ENCODE assay signal across 9 cellular contexts in the genomic region with DNA sequence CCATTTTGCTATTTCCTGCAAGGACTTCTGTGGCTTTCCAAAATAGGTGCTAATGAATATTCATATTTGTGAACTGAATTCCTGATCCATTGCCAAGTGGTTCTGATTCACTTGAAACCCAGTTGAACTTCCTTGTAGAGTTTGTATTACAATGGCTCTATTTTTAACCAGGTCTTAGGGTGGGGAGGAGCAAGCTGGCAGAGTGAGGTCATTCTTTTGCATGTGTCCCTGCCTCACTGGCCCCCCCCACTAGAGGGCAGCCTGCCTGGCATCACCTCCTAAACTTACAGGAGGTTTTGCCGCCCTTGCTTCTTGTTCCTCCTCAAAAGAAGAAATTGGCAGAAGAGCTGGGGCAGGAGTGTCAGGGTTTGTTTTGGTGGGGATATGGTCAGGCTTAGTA. TPM values are rescaled to one million over a fixed set of nuclear protein-coding genes. Genes with fewer than 3 reads are reported as not detected.
DNase-seq lines count a peak whose midpoint lies in the region; ATAC-seq and TF ChIP-seq lines count a peak whose summit lies in the region.
"Had no signal": no experiment of that assay in that cellular context is flagged by ENCODE, and none has a peak within 500 bp of the region (broad histone marks: within the 10 kb centered on the region; RNA-seq: fewer than 3 reads in every experiment).

No MANE protein-coding gene starts in this region.

- peak; percentile 41 for TF ChIP-seq CTCF in GM10266 (IDR thresholded peaks at IDR 0.05; ENCODE audit: control insufficient read depth, insufficient read depth, low read depth, missing control alignments)
- TF ChIP-seq CTCF in breast epithelium (IDR thresholded peaks at IDR 0.05): peak; percentile 34 to 62 (median 35)
- TF ChIP-seq CTCF in lower leg skin (IDR thresholded peaks at IDR 0.05): no peak

- H3K27ac Mint-ChIP-seq in stimulated activated naive B cell treated with anti-CD40 and anti-IgM and Interleukin-4, amounts not matched to agents 10 μg/mL and 1 μg/mL and 100 μg/mL, for 72 hours: peak overlapping the region; percentile 42
- H3K27ac Mint-ChIP-seq: T-helper 1 cell treated with Interleukin-12 subunit alpha and Interleukin-12 subunit beta and Interleukin-4 antibody, amounts not matched to agents 30 μg/mL and 1 μg/mL, for 36 hours had no signal

- peaks cover 27 to 60% of the 10 kb centered on the region in 2 donors for H3K4me1 Mint-ChIP-seq in stimulated activated naive B cell treated with anti-CD40 and anti-IgM and Interleukin-4, amounts not matched to agents 10 μg/mL and 1 μg/mL and 100 μg/mL, for 72 hours

- H3K27me3 ChIP-seq in breast epithelium: no peaks in the 10 kb centered on the region

- TF ChIP-seq POLR2A in breast epithelium (IDR thresholded peaks at IDR 0.05) (no peak), lower leg skin (IDR thresholded peaks at IDR 0.05) (no peak)

- H3K27me3 Mint-ChIP-seq in stimulated activated naive B cell treated with anti-CD40 and anti-IgM and Interleukin-4, amounts not matched to agents 10 μg/mL and 1 μg/mL and 100 μg/mL, for 72 hours: no peaks in the 10 kb centered on the region

- no peaks in the 10 kb centered on the region for H3K9me3 ChIP-seq in breast epithelium

- 9 to 53% methylated on average over 1 of the region's 1 CpG for WGBS in lower leg skin, 2 donors

- peak overlapping the region; percentile 62 to 76 for H3K27ac ChIP-seq in breast epithelium

- no peaks in the 10 kb centered on the region for H3K4me1 ChIP-seq in breast epithelium

- intact Hi-C loops in breast epithelium (cut with DNase I; ENCODE audit: low total_unique reads) (no loop called here), lower leg skin (cut with DNase I; ENCODE audit: low total_unique reads) (no loop called here)

- no peaks in the 10 kb centered on the region for H3K36me3 ChIP-seq in breast epithelium

- ATAC-seq in stimulated activated naive B cell treated with anti-CD40 and anti-IgM and Interleukin-4, amounts not matched to agents 10 μg/mL and 1 μg/mL and 100 μg/mL, for 72 hours (replicated peaks): peak; percentile 60 to 68
- no peak for ATAC-seq in HG03095 (IDR thresholded peaks at IDR 0.05; ENCODE audit: unreplicated experiment)

- H3K4me3 Mint-ChIP-seq in stimulated activated naive B cell treated with anti-CD40 and anti-IgM and Interleukin-4, amounts not matched to agents 10 μg/mL and 1 μg/mL and 100 μg/mL, for 72 hours: no peak overlapping the region
- H3K4me3 Mint-ChIP-seq: T-helper 1 cell treated with Interleukin-12 subunit alpha and Interleukin-12 subunit beta and Interleukin-4 antibody, amounts not matched to agents 30 μg/mL and 1 μg/mL, for 36 hours had no signal

- H3K9me3 Mint-ChIP-seq in stimulated activated naive B cell treated with anti-CD40 and anti-IgM and Interleukin-4, amounts not matched to agents 10 μg/mL and 1 μg/mL and 100 μg/mL, for 72 hours: peaks cover 6 to 7% of the 10 kb centered on the region in 2 donors
- H3K9me3 Mint-ChIP-seq: T-helper 1 cell treated with Interleukin-12 subunit alpha and Interleukin-12 subunit beta and Interleukin-4 antibody, amounts not matched to agents 30 μg/mL and 1 μg/mL, for 36 hours had no signal

- peaks cover 7 to 18% of the 10 kb centered on the region in 2 donors for H3K36me3 Mint-ChIP-seq in stimulated activated naive B cell treated with anti-CD40 and anti-IgM and Interleukin-4, amounts not matched to agents 10 μg/mL and 1 μg/mL and 100 μg/mL, for 72 hours

- no peak for DNase-seq in GM10266 (ENCODE audit: extremely low spot score)
- peak; percentile 83 for DNase-seq in HT1080 (ENCODE audit: low read depth)
- peak; percentile 60 for DNase-seq in UCSD-AML1 (lab: John Stamatoyannopoulos, UW; ENCODE audit: unreplicated experiment)
- peak; percentile 59 to 84 for DNase-seq in breast epithelium (ENCODE audit: low spot score in 2 of 2)
- peak; percentile 51 to 90 for DNase-seq in lower leg skin (ENCODE audit: low spot score in 2 of 2)
- DNase-seq in stimulated activated naive B cell treated with anti-CD40 and anti-IgM and Interleukin-4, amounts not matched to agents 10 μg/mL and 1 μg/mL and 100 μg/mL, for 72 hours: peak; percentile 29
- DNase-seq in NCI-H1105 (lab: John Stamatoyannopoulos, UW): no peak

- no peak overlapping the region for H3K4me3 ChIP-seq in breast epithelium
- no peak overlapping the region for H3K4me3 ChIP-seq in lower leg skin (ENCODE audit: low read depth, poor library complexity, severe bottlenecking)

RNA-seq across cellular contexts. Expression of gene PTTG2, which starts 10.5 kb away (rescaled TPM):
- total RNA-seq in HT1080 (2014; rRNA removed; shearing (Covaris generic)): not detected in 2 replicates
- polyA plus RNA-seq in HT1080 (2015; cell fraction: cytosol; rRNA removed): not detected in 2 replicates
- not detected in 2 replicates for polyA plus RNA-seq in HT1080 (2015; cell fraction: nucleus; rRNA removed)
- total RNA-seq in breast epithelium: 1 to 10 TPM in 1 of 3 donors, not detected in 2; 1.3 TPM
- total RNA-seq in lower leg skin: not detected

Comparison
In these comparisons a context has a peak if more than half of its experiments do, and no peak if none do; other contexts are left out.
1. DNase-seq: peak in HT1080 (single experiment), UCSD-AML1 (single experiment), breast epithelium (2 of 2), lower leg skin (2 of 2) and stimulated activated naive B cell treated with anti-CD40 and anti-IgM and Interleukin-4, amounts not matched to agents 10 μg/mL and 1 μg/mL and 100 μg/mL, for 72 hours (single experiment); none in GM10266 (single experiment) and NCI-H1105 (single experiment).
2. CTCF ChIP-seq: peak in GM10266 (single experiment) and breast epithelium (3 of 3); none in lower leg skin (0 of 3).